Comparison of ENCODE assay signal across 1 cellular context in the genomic region with DNA sequence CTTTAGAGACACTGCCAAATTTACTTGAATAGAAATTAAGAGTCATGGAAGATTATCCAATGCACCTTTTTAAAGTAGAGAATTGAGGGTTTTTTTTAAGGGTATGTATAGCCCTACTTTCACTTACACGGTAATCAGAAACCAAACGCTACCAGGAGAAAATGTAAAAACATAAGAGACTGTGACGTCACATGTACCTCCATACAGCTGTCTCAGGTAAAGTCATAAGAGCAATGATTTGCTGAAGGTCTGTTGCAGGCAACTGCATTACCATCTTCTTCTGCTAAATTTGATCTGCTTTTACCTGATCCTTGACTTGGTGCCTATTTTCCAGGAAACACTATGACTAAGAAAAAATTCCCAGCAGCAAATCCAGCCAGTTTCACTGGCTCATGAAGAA.
A peak's percentile ranks its signal among the peaks of the same experiment; 100 is the strongest.
TF ChIP-seq lines count a peak whose summit lies in the region.

No MANE protein-coding gene starts in this region.

TF ChIP-seq in HepG2, 621 proteins besides CTCF, POLR2A, EP300 and RAD21 (continued from another document):
- TF ChIP-seq, protein P1, sequence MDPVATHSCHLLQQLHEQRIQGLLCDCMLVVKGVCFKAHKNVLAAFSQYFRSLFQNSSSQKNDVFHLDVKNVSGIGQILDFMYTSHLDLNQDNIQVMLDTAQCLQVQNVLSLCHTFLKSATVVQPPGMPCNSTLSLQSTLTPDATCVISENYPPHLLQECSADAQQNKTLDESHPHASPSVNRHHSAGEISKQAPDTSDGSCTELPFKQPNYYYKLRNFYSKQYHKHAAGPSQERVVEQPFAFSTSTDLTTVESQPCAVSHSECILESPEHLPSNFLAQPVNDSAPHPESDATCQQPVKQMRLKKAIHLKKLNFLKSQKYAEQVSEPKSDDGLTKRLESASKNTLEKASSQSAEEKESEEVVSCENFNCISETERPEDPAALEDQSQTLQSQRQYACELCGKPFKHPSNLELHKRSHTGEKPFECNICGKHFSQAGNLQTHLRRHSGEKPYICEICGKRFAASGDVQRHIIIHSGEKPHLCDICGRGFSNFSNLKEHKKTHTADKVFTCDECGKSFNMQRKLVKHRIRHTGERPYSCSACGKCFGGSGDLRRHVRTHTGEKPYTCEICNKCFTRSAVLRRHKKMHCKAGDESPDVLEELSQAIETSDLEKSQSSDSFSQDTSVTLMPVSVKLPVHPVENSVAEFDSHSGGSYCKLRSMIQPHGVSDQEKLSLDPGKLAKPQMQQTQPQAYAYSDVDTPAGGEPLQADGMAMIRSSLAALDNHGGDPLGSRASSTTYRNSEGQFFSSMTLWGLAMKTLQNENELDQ (CRISPR knock-in tag; IDR thresholded peaks at IDR 0.05; ENCODE audit: borderline replicate concordance), result no peak
- no peak for TF ChIP-seq ADNP (CRISPR knock-in tag; IDR thresholded peaks at IDR 0.05)
- TF ChIP-seq CREB1 (IDR thresholded peaks at IDR 0.05), result peak; percentile 98
- no peak for TF ChIP-seq CREB1 (CRISPR knock-in tag; IDR thresholded peaks at IDR 0.05)
- no peak for TF ChIP-seq ZNF672 (CRISPR knock-in tag; IDR thresholded peaks at IDR 0.05)
TF ChIP-seq in HepG2: peak in this region for 2.
